ENCODE assay signal across 9 cellular contexts in genomic region chr2:8456149-8457091, GRCh38.
DNase-seq lines count a peak whose midpoint lies in the region; ATAC-seq and TF ChIP-seq lines count a peak whose summit lies in the region.
"Had no signal": no experiment of that assay in that cellular context is flagged by ENCODE, and none has a peak within 500 bp of the region (broad histone marks: within the 10 kb centered on the region; RNA-seq: fewer than 3 reads in every experiment).

No MANE protein-coding gene starts in this region.

- TF ChIP-seq CTCF in Loucy (conservative IDR thresholded peaks at IDR 0.05; ENCODE audit: low read length), result no peak
- no peak for TF ChIP-seq CTCF in ascending aorta (IDR thresholded peaks at IDR 0.05)

- intact Hi-C loops in ascending aorta (cut with DNase I), result no loop called here

- H3K36me3 ChIP-seq in Loucy (ENCODE audit: insufficient read depth, low read length) (no peaks in the 10 kb centered on the region), ascending aorta (no peaks in the 10 kb centered on the region)

- no peaks in the 10 kb centered on the region for H4K20me1 ChIP-seq in Loucy (ENCODE audit: insufficient read depth, low read length, poor library complexity, severe bottlenecking)

- peak overlapping the region; percentile 70 for H3K4me2 ChIP-seq in Loucy (ENCODE audit: low read depth, low read length, poor library complexity, severe bottlenecking)

- H3K9me3 ChIP-seq in Loucy (ENCODE audit: insufficient read depth, low read depth, low read length) (no peaks in the 10 kb centered on the region), ascending aorta (no peaks in the 10 kb centered on the region)

- H3K4me3 ChIP-seq in Loucy (ENCODE audit: low read length, poor library complexity, severe bottlenecking) (peak overlapping the region; percentile 63), ascending aorta (peak overlapping the region in 1 of 2 donors; percentile 21)

- H2AFZ ChIP-seq in Loucy (ENCODE audit: low read length), result peak overlapping the region; percentile 53

- peaks cover 40% of the 10 kb centered on the region for H3K4me1 ChIP-seq in Loucy (ENCODE audit: insufficient read depth, low read length, poor library complexity, severe bottlenecking)
- no peaks in the 10 kb centered on the region for H3K4me1 ChIP-seq in ascending aorta

- H3K79me2 ChIP-seq in Loucy (ENCODE audit: insufficient read depth, low read length), result no peaks in the 10 kb centered on the region

- H3K27ac ChIP-seq in ascending aorta, result no peak overlapping the region

- peaks cover 9% of the 10 kb centered on the region for H3F3A ChIP-seq in Loucy (ENCODE audit: low read depth)

- no peaks in the 10 kb centered on the region for H3K9me2 ChIP-seq in Loucy (replicated peaks; ENCODE audit: low read depth, low read length)

- peak; percentile 69 for ATAC-seq in GM18498 (IDR thresholded peaks at IDR 0.05; ENCODE audit: unreplicated experiment)

- peak; percentile 63 for DNase-seq in activated naive CD4-positive, alpha-beta T cell treated with Interleukin-2 at 50 U/mL for 16 hours
- peak; percentile 28 for DNase-seq in retina
- DNase-seq in SKM-1 treated with dmso at 0.1 percent for 144 hours (lab: John Stamatoyannopoulos, UW; ENCODE audit: unreplicated experiment), result no peak
- DNase-seq in iPS-NIHi11 (ENCODE audit: low spot score), result no peak
- DNase-seq in ascending aorta (ENCODE audit: low spot score in 2 of 2), result no peak
- no peak for DNase-seq in COLO829 (ENCODE audit: low spot score)
- DNase-seq: NCI-H524 had no signal

- peak overlapping the region; percentile 74 for H3K9ac ChIP-seq in Loucy (ENCODE audit: low read depth, low read length, poor library complexity, severe bottlenecking)

- H3K27me3 ChIP-seq in Loucy (ENCODE audit: insufficient read depth, low read length, poor library complexity, severe bottlenecking), result no peaks in the 10 kb centered on the region
- no peaks in the 10 kb centered on the region for H3K27me3 ChIP-seq in ascending aorta

Comparison
In these comparisons a context has a peak if more than half of its experiments do, and no peak if none do; other contexts are left out.
1. DNase-seq: peak in activated naive CD4-positive, alpha-beta T cell treated with Interleukin-2 at 50 U/mL for 16 hours (single experiment) and retina (single experiment); none in SKM-1 treated with dmso at 0.1 percent for 144 hours (single experiment), iPS-NIHi11 (single experiment), ascending aorta (0 of 2) and COLO829 (single experiment).